In the genomic region with DNA sequence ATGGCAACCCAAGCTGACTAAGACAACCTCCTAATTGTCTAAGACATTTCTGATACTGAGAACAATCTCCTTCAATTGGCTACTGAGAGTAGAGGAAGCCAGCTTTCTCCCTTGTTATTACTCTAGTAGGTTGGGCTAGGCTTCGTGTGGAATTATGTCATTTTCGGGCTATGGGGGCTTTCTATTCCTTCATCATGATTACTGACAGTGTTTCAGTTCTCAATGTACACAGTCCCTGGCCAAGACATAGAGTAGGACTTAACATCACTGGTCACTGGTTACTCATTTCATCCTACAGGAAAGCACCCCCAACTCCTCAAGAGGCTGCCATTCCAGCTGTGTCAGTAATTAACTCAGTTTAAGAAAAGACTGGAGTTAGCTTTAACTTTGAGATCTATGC, we compare ENCODE assay signal across 33 cellular contexts.
A peak's percentile ranks its signal among the peaks of the same experiment; 100 is the strongest.
DNase-seq lines count a peak whose midpoint lies in the region; ATAC-seq, FAIRE-seq and TF ChIP-seq lines count a peak whose summit lies in the region.
"Had no signal": no experiment of that assay in that cellular context is flagged by ENCODE, and none has a peak within 500 bp of the region (broad histone marks: within the 10 kb centered on the region; RNA-seq: fewer than 3 reads in every experiment).

No MANE protein-coding gene starts in this region.

- H3K4me3 ChIP-seq in GM12878 = no peak overlapping the region
- H3K4me3 ChIP-seq: A549; BLaER1; BLaER1 treated with 17β-estradiol and CSF1 and Interleukin-3, amounts not matched to agents 10 nM and 100 nM had no signal

- H3K79me2 ChIP-seq in GM12878 (ENCODE audit: control insufficient read depth, insufficient read depth, low read length) = no peaks in the 10 kb centered on the region

- no peak overlapping the region for H3K9ac ChIP-seq in GM12878 (ENCODE audit: control insufficient read depth, insufficient read depth, low read length)
- H3K9ac ChIP-seq: BLaER1; BLaER1 treated with 17β-estradiol and CSF1 and Interleukin-3, amounts not matched to agents 10 nM and 100 nM had no signal

- POLR2A ChIA-PET in GM12878 (lab: Charles Lee) = interaction anchor here (0.6 kb wide), 1 partner anchor 42 kb away, joined by 5 read pairs; no protein-coding TSS in a partner anchor

- intact Hi-C loops in GM12878 (cut with micrococcal nuclease; ENCODE audit: unreplicated experiment) = no loop called here

- in situ Hi-C loops in GM12878 (cut with MboI) = no loop called here

- TF ChIP-seq POLR2A in GM12878 (IDR thresholded peaks at IDR 0.05; ENCODE audit: low read depth, low read length) = no peak

- TF ChIP-seq RAD21 in GM12878 (IDR thresholded peaks at IDR 0.05; ENCODE audit: insufficient read depth, low read depth, low read length) = no peak

- RAD21 ChIA-PET in GM12878 (lab: Charles Lee; ENCODE audit: unreplicated experiment) = interaction anchor here (1.1 to 1.2 kb wide), 2 partner anchors 13 to 20 kb away, joined by 3 read pairs; no protein-coding TSS in a partner anchor

- H3K27ac ChIP-seq in GM12878 (ENCODE audit: control insufficient read depth, insufficient read depth) = no peak overlapping the region
- H3K27ac ChIP-seq: 22Rv1; A549; BLaER1; BLaER1 treated with 17β-estradiol and CSF1 and Interleukin-3, amounts not matched to agents 10 nM and 100 nM; C4-2B had no signal

- no TSS peak for BruUV-seq in GM12878 (replicated peaks; lab: Mats Ljungman, UMichigan)

- WGBS in GM12878 (ENCODE audit: insufficient coverage, insufficient replicate concordance, low lambda C conversion rate, missing lambda C conversion rate) = 43% methylated on average over 2 of the region's 2 CpGs

- CTCF ChIA-PET in GM12878 (lab: Yijun Ruan, JAX) = interaction anchor here (0.8 to 1.8 kb wide), 4 partner anchors 13 to 241 kb away, joined by 3 to 8 read pairs (median 6); no protein-coding TSS in a partner anchor

- DNase-seq in GM12878 (ENCODE audit: low read depth, low spot score) (no peak), urothelium cell line (ENCODE audit: low spot score) (no peak), DMS 273 (lab: John Stamatoyannopoulos, UW; ENCODE audit: unreplicated experiment) (no peak)
- DNase-seq in activated naive CD4-positive, alpha-beta T cell (lab: John Stamatoyannopoulos, UW) = no peak
- no peak for DNase-seq in activated CD8-positive, alpha-beta memory T cell treated with anti-CD3 and anti-CD28 coated beads, Interleukin-2, amount 50 U/mL, for 4 hours
- DNase-seq: 8988T; ACHN; AML-193; BE2C; C1 segment of cervical spinal cord; Caco-2; Calu3; CD4-positive, alpha-beta memory T cell; CD4-positive, alpha-beta T cell; CD4-positive, CD25-positive, alpha-beta regulatory T cell; CD8-positive, alpha-beta memory T cell; CD8-positive, alpha-beta T cell; COR-L47; DMS 273 treated with DMSO at 0.1 percent for 48 hours; DMS153; DMS53; DMS79; DMS79 treated with DMSO at 0.1 percent for 48 hours; DND-41; EL had no signal

- no peak for FAIRE-seq in GM12878 (lab: Jason Lieb, UNC)
- FAIRE-seq in urothelium cell line (lab: Jason Lieb, UNC) = peak; percentile 23
- FAIRE-seq: A204.1, A549, D721Med had no signal

- ATAC-seq in HG02610 (IDR thresholded peaks at IDR 0.05; ENCODE audit: unreplicated experiment) (peak; percentile 45), GM12878 (peak; percentile 91)
- ATAC-seq: A549; CD8-positive, alpha-beta T cell had no signal

- H3K4me2 ChIP-seq in GM12878 (ENCODE audit: control insufficient read depth, insufficient read depth) = no peak overlapping the region
- H3K4me2 ChIP-seq: A549; BLaER1; BLaER1 treated with 17β-estradiol and CSF1 and Interleukin-3, amounts not matched to agents 10 nM and 100 nM had no signal

- SMC1A ChIA-PET in GM12878 (lab: Charles Lee; ENCODE audit: uncharacterized antibody, unreplicated experiment) = interaction anchor here (0.5 to 2.9 kb wide), 14 partner anchors 8 to 173 kb away, joined by 3 to 10 read pairs (median 5); no protein-coding TSS in a partner anchor

- no peak overlapping the region for H2AFZ ChIP-seq in GM12878 (ENCODE audit: control insufficient read depth, low read depth, low read length)

- no peak for TF ChIP-seq EP300 in GM12878 (IDR thresholded peaks at IDR 0.05; ENCODE audit: borderline replicate concordance in 1 of 2, control insufficient read depth in 1 of 2, low read depth in 2 of 2, low read length in 2 of 2)

- H3K36me3 ChIP-seq in GM12878 (ENCODE audit: control insufficient read depth in 2 of 2, insufficient read depth in 2 of 2, low read length in 1 of 2) = no peaks in the 10 kb centered on the region
- H3K36me3 ChIP-seq: BE2C; BLaER1; BLaER1 treated with 17β-estradiol and CSF1 and Interleukin-3, amounts not matched to agents 10 nM and 100 nM had no signal

- no peaks in the 10 kb centered on the region; the same call in 2 of the 3 replicates for H3K9me3 ChIP-seq in GM12878 (replicated peaks; ENCODE audit: control insufficient read depth, insufficient read depth, low read length)
- H3K9me3 ChIP-seq: A549; BE2C; BLaER1; BLaER1 treated with 17β-estradiol and CSF1 and Interleukin-3, amounts not matched to agents 10 nM and 100 nM had no signal

- H3K4me1 ChIP-seq in GM12878 (ENCODE audit: control insufficient read depth, insufficient read depth, low read length) = no peaks in the 10 kb centered on the region
- H3K4me1 ChIP-seq: A549; BE2C; BLaER1; BLaER1 treated with 17β-estradiol and CSF1 and Interleukin-3, amounts not matched to agents 10 nM and 100 nM; Caco-2 had no signal

- no peak for TF ChIP-seq CTCF in GM12878 (IDR thresholded peaks at IDR 0.05 in 2 of 3, conservative IDR thresholded peaks at IDR 0.05 in 1 of 3; ENCODE audit: control insufficient read depth in 2 of 3, extremely low read depth in 1 of 3, insufficient read depth in 1 of 3, low read depth in 3 of 3, low read length in 3 of 3)

- no peaks in the 10 kb centered on the region for H4K20me1 ChIP-seq in GM12878 (ENCODE audit: control insufficient read depth, insufficient read depth)
- H4K20me1 ChIP-seq: BLaER1; BLaER1 treated with 17β-estradiol and CSF1 and Interleukin-3, amounts not matched to agents 10 nM and 100 nM had no signal

- no peaks in the 10 kb centered on the region; a peak in 1 of 4 replicates for H3K27me3 ChIP-seq in GM12878 (replicated peaks in 1 of 2; ENCODE audit: control insufficient read depth in 2 of 2, insufficient read depth in 2 of 2, low read length in 1 of 2)
- H3K27me3 ChIP-seq: BE2C; BLaER1; BLaER1 treated with 17β-estradiol and CSF1 and Interleukin-3, amounts not matched to agents 10 nM and 100 nM had no signal

TF ChIP-seq in GM12878, 131 proteins besides CTCF, POLR2A, EP300 and RAD21 (continues in another document):
- TF ChIP-seq RUNX3 (IDR thresholded peaks at IDR 0.05; ENCODE audit: low read length) = no peak
- TF ChIP-seq SUPT20H (IDR thresholded peaks at IDR 0.05; ENCODE audit: borderline replicate concordance, control insufficient read depth, low read depth, low read length) = no peak
- no peak for TF ChIP-seq MEF2B (IDR thresholded peaks at IDR 0.05; ENCODE audit: partially characterized antibody, poor library complexity, severe bottlenecking)
- no peak for TF ChIP-seq ZBED1 (IDR thresholded peaks at IDR 0.05; ENCODE audit: borderline replicate concordance)
- no peak for TF ChIP-seq CHD1 (IDR thresholded peaks at IDR 0.05; ENCODE audit: low read depth, low read length)
- TF ChIP-seq, protein P1, sequence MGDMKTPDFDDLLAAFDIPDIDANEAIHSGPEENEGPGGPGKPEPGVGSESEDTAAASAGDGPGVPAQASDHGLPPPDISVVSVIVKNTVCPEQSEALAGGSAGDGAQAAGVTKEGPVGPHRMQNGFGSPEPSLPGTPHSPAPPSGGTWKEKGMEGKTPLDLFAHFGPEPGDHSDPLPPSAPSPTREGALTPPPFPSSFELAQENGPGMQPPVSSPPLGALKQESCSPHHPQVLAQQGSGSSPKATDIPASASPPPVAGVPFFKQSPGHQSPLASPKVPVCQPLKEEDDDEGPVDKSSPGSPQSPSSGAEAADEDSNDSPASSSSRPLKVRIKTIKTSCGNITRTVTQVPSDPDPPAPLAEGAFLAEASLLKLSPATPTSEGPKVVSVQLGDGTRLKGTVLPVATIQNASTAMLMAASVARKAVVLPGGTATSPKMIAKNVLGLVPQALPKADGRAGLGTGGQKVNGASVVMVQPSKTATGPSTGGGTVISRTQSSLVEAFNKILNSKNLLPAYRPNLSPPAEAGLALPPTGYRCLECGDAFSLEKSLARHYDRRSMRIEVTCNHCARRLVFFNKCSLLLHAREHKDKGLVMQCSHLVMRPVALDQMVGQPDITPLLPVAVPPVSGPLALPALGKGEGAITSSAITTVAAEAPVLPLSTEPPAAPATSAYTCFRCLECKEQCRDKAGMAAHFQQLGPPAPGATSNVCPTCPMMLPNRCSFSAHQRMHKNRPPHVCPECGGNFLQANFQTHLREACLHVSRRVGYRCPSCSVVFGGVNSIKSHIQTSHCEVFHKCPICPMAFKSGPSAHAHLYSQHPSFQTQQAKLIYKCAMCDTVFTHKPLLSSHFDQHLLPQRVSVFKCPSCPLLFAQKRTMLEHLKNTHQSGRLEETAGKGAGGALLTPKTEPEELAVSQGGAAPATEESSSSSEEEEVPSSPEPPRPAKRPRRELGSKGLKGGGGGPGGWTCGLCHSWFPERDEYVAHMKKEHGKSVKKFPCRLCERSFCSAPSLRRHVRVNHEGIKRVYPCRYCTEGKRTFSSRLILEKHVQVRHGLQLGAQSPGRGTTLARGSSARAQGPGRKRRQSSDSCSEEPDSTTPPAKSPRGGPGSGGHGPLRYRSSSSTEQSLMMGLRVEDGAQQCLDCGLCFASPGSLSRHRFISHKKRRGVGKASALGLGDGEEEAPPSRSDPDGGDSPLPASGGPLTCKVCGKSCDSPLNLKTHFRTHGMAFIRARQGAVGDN (IDR thresholded peaks at IDR 0.05) = no peak
- no peak for TF ChIP-seq ZNF207 (IDR thresholded peaks at IDR 0.05; ENCODE audit: borderline replicate concordance)
- TF ChIP-seq TAF1 (IDR thresholded peaks at IDR 0.05; ENCODE audit: borderline replicate concordance, low read depth, low read length) = no peak
- no peak for TF ChIP-seq ZNF384 (IDR thresholded peaks at IDR 0.05; ENCODE audit: borderline replicate concordance, low read depth, low read length)
- TF ChIP-seq, protein P2, sequence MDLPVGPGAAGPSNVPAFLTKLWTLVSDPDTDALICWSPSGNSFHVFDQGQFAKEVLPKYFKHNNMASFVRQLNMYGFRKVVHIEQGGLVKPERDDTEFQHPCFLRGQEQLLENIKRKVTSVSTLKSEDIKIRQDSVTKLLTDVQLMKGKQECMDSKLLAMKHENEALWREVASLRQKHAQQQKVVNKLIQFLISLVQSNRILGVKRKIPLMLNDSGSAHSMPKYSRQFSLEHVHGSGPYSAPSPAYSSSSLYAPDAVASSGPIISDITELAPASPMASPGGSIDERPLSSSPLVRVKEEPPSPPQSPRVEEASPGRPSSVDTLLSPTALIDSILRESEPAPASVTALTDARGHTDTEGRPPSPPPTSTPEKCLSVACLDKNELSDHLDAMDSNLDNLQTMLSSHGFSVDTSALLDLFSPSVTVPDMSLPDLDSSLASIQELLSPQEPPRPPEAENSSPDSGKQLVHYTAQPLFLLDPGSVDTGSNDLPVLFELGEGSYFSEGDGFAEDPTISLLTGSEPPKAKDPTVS (IDR thresholded peaks at IDR 0.05; ENCODE audit: low read depth, low read length) = no peak
- no peak for TF ChIP-seq NFXL1 (IDR thresholded peaks at IDR 0.05; ENCODE audit: borderline replicate concordance)
- no peak for TF ChIP-seq KAT2A (conservative IDR thresholded peaks at IDR 0.05; ENCODE audit: control insufficient read depth, low read depth, low read length)
